Comparison of ENCODE assay signal across 12 cellular contexts in genomic region chr12:116520801-116521471, GRCh38. TPM values are rescaled to one million over a fixed set of nuclear protein-coding genes. Genes with fewer than 3 reads are reported as not detected.
DNase-seq lines count a peak whose midpoint lies in the region; ATAC-seq lines count a peak whose summit lies in the region.
"Had no signal": no experiment of that assay in that cellular context is flagged by ENCODE, and none has a peak within 500 bp of the region (broad histone marks: within the 10 kb centered on the region; RNA-seq: fewer than 3 reads in every experiment).

No MANE protein-coding gene starts in this region.

- ATAC-seq in HG03378 (IDR thresholded peaks at IDR 0.05; ENCODE audit: unreplicated experiment), result no peak
- ATAC-seq in GM21786 (IDR thresholded peaks at IDR 0.05; ENCODE audit: unreplicated experiment), result no peak
- ATAC-seq: Right ventricle myocardium inferior had no signal

- DNase-seq in AG20443 (ENCODE audit: low spot score) (peak; percentile 65), MV-4-11 (lab: John Stamatoyannopoulos, UW) (peak; percentile 26), cerebellar cortex (ENCODE audit: low spot score) (peak; percentile 91), mesendoderm (peak; percentile 43), GM19240 (ENCODE audit: insufficient read length, low spot score) (no peak)
- no peak for DNase-seq in activated naive CD4-positive, alpha-beta T cell treated with Interleukin-2 at 50 U/mL for 16 hours
- DNase-seq: CD4-positive, alpha-beta T cell; colonic mucosa; H7 had no signal

- no peak overlapping the region for H2BK120ac ChIP-seq in mesendoderm (ENCODE audit: low read depth, low read length)

- no peak overlapping the region for H4K5ac ChIP-seq in mesendoderm (ENCODE audit: low read length)

- H3K27me3 ChIP-seq in mesendoderm (ENCODE audit: insufficient read depth, low read length, poor library complexity), result no peaks in the 10 kb centered on the region
- H3K27me3 ChIP-seq: colonic mucosa had no signal

- H3K4me3 ChIP-seq in mesendoderm (ENCODE audit: low read length), result no peak overlapping the region
- H3K4me3 ChIP-seq: colonic mucosa had no signal

- H3K4ac ChIP-seq in mesendoderm (ENCODE audit: low read depth, low read length), result no peak overlapping the region

- no peak overlapping the region for H3K4me2 ChIP-seq in mesendoderm (ENCODE audit: low read length)

- no peaks in the 10 kb centered on the region for H3K79me1 ChIP-seq in mesendoderm (ENCODE audit: low read length)

- H3K18ac ChIP-seq in mesendoderm (ENCODE audit: low read length), result no peak overlapping the region

- no peak overlapping the region for H3K27ac ChIP-seq in mesendoderm (ENCODE audit: low read depth, low read length)
- H3K27ac ChIP-seq: colonic mucosa had no signal

- WGBS in mesendoderm (ENCODE audit: extremely low coverage, insufficient coverage, low lambda C conversion rate), result no CpG with 5 or more reads among the region's 15 CpGs

- no peak overlapping the region for H3K9ac ChIP-seq in mesendoderm (ENCODE audit: low read length)

- no peak overlapping the region for H3K23ac ChIP-seq in mesendoderm (ENCODE audit: low read length)

- no peak overlapping the region for H2BK5ac ChIP-seq in mesendoderm (ENCODE audit: low read length)

- no peaks in the 10 kb centered on the region for H3K36me3 ChIP-seq in mesendoderm (ENCODE audit: control insufficient read depth, insufficient read depth, low read length)
- H3K36me3 ChIP-seq: colonic mucosa had no signal

- H2AK5ac ChIP-seq in mesendoderm (ENCODE audit: low read length), result no peak overlapping the region

- no peak overlapping the region for H3K56ac ChIP-seq in mesendoderm (ENCODE audit: low read length)

- no peaks in the 10 kb centered on the region for H3K79me2 ChIP-seq in mesendoderm (ENCODE audit: control insufficient read depth, insufficient read depth, low read length)

- H3K4me1 ChIP-seq in mesendoderm (ENCODE audit: control insufficient read depth, low read depth, low read length), result peaks cover 10% of the 10 kb centered on the region
- H3K4me1 ChIP-seq: colonic mucosa had no signal

- H4K8ac ChIP-seq in mesendoderm (ENCODE audit: low read depth, low read length), result no peak overlapping the region

- no peak overlapping the region for H2BK15ac ChIP-seq in mesendoderm (replicated peaks; ENCODE audit: low read depth)

RNA-seq across cellular contexts. Expression of gene MAP1LC3B2, which starts 38.2 kb away (rescaled TPM):
- 0.20 TPM for polyA plus RNA-seq in mesendoderm (2013, experiment 1 of 2)
- polyA plus RNA-seq in mesendoderm (2013, experiment 2 of 2), result not detected

Comparison
In these comparisons a context has a peak if more than half of its experiments do, and no peak if none do; other contexts are left out.
1. DNase-seq: peak in AG20443 (single experiment), MV-4-11 (single experiment), cerebellar cortex (single experiment) and mesendoderm (single experiment); none in GM19240 (single experiment) and activated naive CD4-positive, alpha-beta T cell treated with Interleukin-2 at 50 U/mL for 16 hours (single experiment).